In genomic region chr21:26522704-26523103, GRCh38 we compare ENCODE assay signal across 1 cellular context.
TF ChIP-seq lines count a peak whose summit lies in the region.

No MANE protein-coding gene starts in this region.

TF ChIP-seq in endothelial cell of umbilical vein, 7 proteins besides CTCF, POLR2A, EP300 and RAD21 (continued from another document):
- TF ChIP-seq JUN (IDR thresholded peaks at IDR 0.05; ENCODE audit: borderline replicate concordance, insufficient read depth, insufficient read length, low read depth) (no peak), GATA2 (IDR thresholded peaks at IDR 0.05; ENCODE audit: insufficient read depth, insufficient read length, low read depth, low read length) (no peak)
